Comparison of ENCODE assay signal across 9 cellular contexts in the genomic region with DNA sequence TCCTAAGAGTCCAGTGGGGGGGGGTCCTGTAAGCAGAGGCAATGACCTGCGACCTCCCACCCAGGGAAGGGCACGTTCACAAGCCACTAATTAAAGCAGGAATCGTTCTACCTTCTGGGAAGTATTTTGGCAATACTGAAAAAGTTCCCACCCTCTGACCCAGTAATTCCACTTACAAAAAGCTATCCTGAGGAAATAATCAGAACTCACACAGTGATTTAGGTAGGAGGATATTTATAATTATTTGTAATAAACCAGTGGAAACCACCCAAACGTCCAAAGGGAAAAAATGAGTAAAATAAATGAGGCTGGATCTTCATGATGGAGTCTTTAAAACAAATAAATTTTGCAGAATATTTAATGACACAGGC. TPM values are rescaled to one million over a fixed set of nuclear protein-coding genes. Genes with fewer than 3 reads are reported as not detected.
DNase-seq lines count a peak whose midpoint lies in the region; ATAC-seq and TF ChIP-seq lines count a peak whose summit lies in the region.
"Had no signal": no experiment of that assay in that cellular context is flagged by ENCODE, and none has a peak within 500 bp of the region (broad histone marks: within the 10 kb centered on the region; RNA-seq: fewer than 3 reads in every experiment).

No MANE protein-coding gene starts in this region.

- H2AFZ ChIP-seq in HCT116 (ENCODE audit: low read depth, low read length, poor library complexity, severe bottlenecking), result no peak overlapping the region

- no peak overlapping the region for H3K4me2 ChIP-seq in HCT116 (ENCODE audit: low read length)

- H4K20me1 ChIP-seq in HCT116 (ENCODE audit: insufficient read depth), result no peaks in the 10 kb centered on the region

- H3K27ac Mint-ChIP-seq in activated T-helper 17 cell treated with anti-CD3 and anti-CD28 coated beads, Interleukin-2, amount 50 U/mL, for 72 hours, result no peak overlapping the region

- H3K27ac ChIP-seq in HCT116 (ENCODE audit: low read depth, low read length) (peak overlapping the region; percentile 12; the same call in 1 of the 2 replicates), brain microvascular endothelial cell (peak overlapping the region; percentile 94), lower lobe of right lung (peak overlapping the region; percentile 78), spleen (peak overlapping the region in 7 of 8 donors; percentile 65 to 79 (median 75))

- CTCF ChIA-PET in HCT116 (lab: Charles Lee), result interaction anchor here (1.3 to 2.8 kb wide), 3 partner anchors 117 to 138 kb away, joined by 3 to 54 read pairs (median 9); no protein-coding TSS in a partner anchor

- H3K9me3 ChIP-seq in HCT116 (ENCODE audit: control insufficient read depth in 1 of 2, insufficient read depth in 1 of 2, low read depth in 1 of 2, low read length in 2 of 2), result no peaks in the 10 kb centered on the region
- no peaks in the 10 kb centered on the region for H3K9me3 ChIP-seq in lower lobe of right lung
- H3K9me3 ChIP-seq in spleen, result peaks cover 0 to 4% (median 0%) of the 10 kb centered on the region in 8 donors

- RAD21 ChIA-PET in HCT116 (lab: Charles Lee; ENCODE audit: low non-redundant PET in 1 of 2, low total read pairs in 2 of 2, uncharacterized antibody in 2 of 2, unreplicated experiment in 2 of 2), result no interaction called here

- H3K36me3 Mint-ChIP-seq in activated T-helper 17 cell treated with anti-CD3 and anti-CD28 coated beads, Interleukin-2, amount 50 U/mL, for 72 hours (ENCODE audit: low read depth), result peaks cover 96% of the 10 kb centered on the region

- no peaks in the 10 kb centered on the region for H3K9me2 ChIP-seq in HCT116 (ENCODE audit: insufficient read depth)

- peaks cover 38% of the 10 kb centered on the region for H3K79me2 ChIP-seq in HCT116 (ENCODE audit: insufficient read depth, low read length)

- H3K27me3 ChIP-seq in HCT116 (ENCODE audit: insufficient read depth, low read length) (no peaks in the 10 kb centered on the region), brain microvascular endothelial cell (replicated peaks) (no peaks in the 10 kb centered on the region), lower lobe of right lung (ENCODE audit: low read depth) (no peaks in the 10 kb centered on the region), spleen (replicated peaks in 1 of 7) (no peaks in the 10 kb centered on the region)

- 57 to 75% (median 69%) methylated on average over 4 of the region's 4 CpGs for WGBS in spleen, 5 donors

- H3K36me3 ChIP-seq in HCT116 (ENCODE audit: control insufficient read depth in 1 of 2, insufficient read depth in 2 of 2, low read length in 2 of 2) (peaks cover 64 to 87% of the 10 kb centered on the region in 2 experiments), brain microvascular endothelial cell (replicated peaks) (peaks cover 63% of the 10 kb centered on the region), lower lobe of right lung (peaks cover 90% of the 10 kb centered on the region), spleen (peaks cover 4 to 94% (median 75%) of the 10 kb centered on the region in 6 donors)

- TF ChIP-seq CTCF in HCT116 (IDR thresholded peaks at IDR 0.05 in 2 of 3, conservative IDR thresholded peaks at IDR 0.05 in 1 of 3; ENCODE audit: borderline replicate concordance in 1 of 3, insufficient read depth in 1 of 3, low read depth in 2 of 3, low read length in 2 of 3), result no peak
- no peak for TF ChIP-seq CTCF in brain microvascular endothelial cell (IDR thresholded peaks at IDR 0.05; ENCODE audit: low read depth, low read length, missing control alignments)
- no peak for TF ChIP-seq CTCF in lower lobe of right lung (IDR thresholded peaks at IDR 0.05)
- TF ChIP-seq CTCF in spleen (IDR thresholded peaks at IDR 0.05 in 8 of 11, conservative IDR thresholded peaks at IDR 0.05 in 3 of 11), result no peak

- no peaks in the 10 kb centered on the region for H3K9me3 Mint-ChIP-seq in activated T-helper 17 cell treated with anti-CD3 and anti-CD28 coated beads, Interleukin-2, amount 50 U/mL, for 72 hours

- TF ChIP-seq POLR2A in HCT116 (IDR thresholded peaks at IDR 0.05; ENCODE audit: borderline replicate concordance, extremely low read depth, insufficient read depth, insufficient read length), result no peak
- no peak for TF ChIP-seq POLR2A in spleen (IDR thresholded peaks at IDR 0.05)

- POLR2A ChIA-PET in HCT116 (lab: Charles Lee), result interaction anchor here (0.6 kb wide), 1 partner anchor 152 kb away, joined by 4 read pairs; no protein-coding TSS in a partner anchor

- BruUV-seq in HCT116 (replicated peaks; lab: Mats Ljungman, UMichigan), result no TSS peak

- no peak for TF ChIP-seq RAD21 in HCT116 (IDR thresholded peaks at IDR 0.05; ENCODE audit: low read depth)

- H3K4me1 Mint-ChIP-seq in activated T-helper 17 cell treated with anti-CD3 and anti-CD28 coated beads, Interleukin-2, amount 50 U/mL, for 72 hours, result no peaks in the 10 kb centered on the region

- ATAC-seq in HCT116 (no peak), lower lobe of right lung (no peak), GM21717 (IDR thresholded peaks at IDR 0.05; ENCODE audit: unreplicated experiment) (no peak)
- ATAC-seq in activated T-helper 17 cell treated with anti-CD3 and anti-CD28 coated beads, Interleukin-2, amount 50 U/mL, for 72 hours (replicated peaks), result no peak

- H3K4me3 ChIP-seq in HCT116 (replicated peaks in 1 of 2; ENCODE audit: low read depth in 1 of 2, low read length in 2 of 2) (no peak overlapping the region), brain microvascular endothelial cell (ENCODE audit: low read depth, low read length) (no peak overlapping the region), lower lobe of right lung (no peak overlapping the region), spleen (no peak overlapping the region)

- H3K9ac ChIP-seq in HCT116 (ENCODE audit: low read length), result no peak overlapping the region; the same call in 1 of the 2 replicates

- no peak for DNase-seq in HCT116 (ENCODE audit: low read depth, low spot score)
- DNase-seq in brain microvascular endothelial cell, result no peak
- DNase-seq in lower lobe of right lung, result no peak
- no peak for DNase-seq in spleen
- no peak for DNase-seq in cortex of kidney (lab: John Stamatoyannopoulos, UW)
- no peak for DNase-seq in NCI-H748 (lab: John Stamatoyannopoulos, UW; ENCODE audit: unreplicated experiment)
- DNase-seq: activated effector memory CD4-positive, alpha-beta T cell treated with anti-CD3 and anti-CD28 coated beads, Interleukin-2, amount 50 U/mL, for 16 hours had no signal

- H3K4me1 ChIP-seq in HCT116 (ENCODE audit: control insufficient read depth in 1 of 2, insufficient read depth in 2 of 2, low read length in 2 of 2) (peaks cover 6 to 11% of the 10 kb centered on the region in 2 experiments; a peak in 3 of 4 replicates), lower lobe of right lung (peaks cover 38% of the 10 kb centered on the region), spleen (peaks cover 10 to 47% (median 34%) of the 10 kb centered on the region in 6 donors)

- in situ Hi-C loops in brain microvascular endothelial cell (cut with HindIII; ENCODE audit: low pct_ligation_motif_present, low sequenced_read_pairs), result no loop called here

- H3K4me3 Mint-ChIP-seq in activated T-helper 17 cell treated with anti-CD3 and anti-CD28 coated beads, Interleukin-2, amount 50 U/mL, for 72 hours, result no peak overlapping the region

- no peaks in the 10 kb centered on the region for H3K27me3 Mint-ChIP-seq in activated T-helper 17 cell treated with anti-CD3 and anti-CD28 coated beads, Interleukin-2, amount 50 U/mL, for 72 hours

- intact Hi-C loops in HCT116 (cut with micrococcal nuclease) (loop anchor here (1.0 to 10.0 kb wide), 4 partner anchors 137 to 292 kb away; a partner anchor contains a TSS), lower lobe of right lung (cut with DNase I) (loop anchor here (5.0 kb wide), 1 partner anchor 135 kb away; no protein-coding TSS in a partner anchor), spleen (cut with DNase I; ENCODE audit: low total_unique reads) (loop anchor here (5.0 to 10.0 kb wide), 3 partner anchors 140 to 235 kb away; no protein-coding TSS in a partner anchor)

TF ChIP-seq in HCT116, 20 proteins besides CTCF, POLR2A, EP300 and RAD21 (continues in another document):
- TF ChIP-seq ZFX (IDR thresholded peaks at IDR 0.05), result no peak
- no peak for TF ChIP-seq EZH2phosphoT487 (IDR thresholded peaks at IDR 0.05; ENCODE audit: borderline replicate concordance)
- no peak for TF ChIP-seq ZNF274 (IDR thresholded peaks at IDR 0.05; ENCODE audit: low read depth, low read length)
- no peak for TF ChIP-seq EZH2 (IDR thresholded peaks at IDR 0.05)
- TF ChIP-seq JUND (IDR thresholded peaks at IDR 0.05), result no peak
- no peak for TF ChIP-seq SRF (IDR thresholded peaks at IDR 0.05; ENCODE audit: low read depth)
- TF ChIP-seq, protein P1, sequence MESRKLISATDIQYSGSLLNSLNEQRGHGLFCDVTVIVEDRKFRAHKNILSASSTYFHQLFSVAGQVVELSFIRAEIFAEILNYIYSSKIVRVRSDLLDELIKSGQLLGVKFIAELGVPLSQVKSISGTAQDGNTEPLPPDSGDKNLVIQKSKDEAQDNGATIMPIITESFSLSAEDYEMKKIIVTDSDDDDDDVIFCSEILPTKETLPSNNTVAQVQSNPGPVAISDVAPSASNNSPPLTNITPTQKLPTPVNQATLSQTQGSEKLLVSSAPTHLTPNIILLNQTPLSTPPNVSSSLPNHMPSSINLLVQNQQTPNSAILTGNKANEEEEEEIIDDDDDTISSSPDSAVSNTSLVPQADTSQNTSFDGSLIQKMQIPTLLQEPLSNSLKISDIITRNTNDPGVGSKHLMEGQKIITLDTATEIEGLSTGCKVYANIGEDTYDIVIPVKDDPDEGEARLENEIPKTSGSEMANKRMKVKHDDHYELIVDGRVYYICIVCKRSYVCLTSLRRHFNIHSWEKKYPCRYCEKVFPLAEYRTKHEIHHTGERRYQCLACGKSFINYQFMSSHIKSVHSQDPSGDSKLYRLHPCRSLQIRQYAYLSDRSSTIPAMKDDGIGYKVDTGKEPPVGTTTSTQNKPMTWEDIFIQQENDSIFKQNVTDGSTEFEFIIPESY (IDR thresholded peaks at IDR 0.05; ENCODE audit: extremely low read depth, insufficient replicate concordance, low read length), result no peak

RNA-seq across cellular contexts. Expression of a gene that starts 54.7 kb away (rescaled TPM):
- total RNA-seq in HCT116 (2021; ENCODE audit: unreplicated experiment) (83.3 TPM), lower lobe of right lung (45.6 TPM), spleen (10 to 100 TPM; 32.2 to 71.3 (median 47.8) TPM)
- polyA plus RNA-seq in HCT116 (2012), result 35.7 and 37.1 TPM in 2 replicates
- 1 to 10 TPM; 1.7 to 8.6 (median 2.7) TPM for polyA plus RNA-seq in spleen
- 10 to 100 TPM; 60.8 to 95.4 TPM for total RNA-seq in activated T-helper 17 cell treated with anti-CD3 and anti-CD28 coated beads, Interleukin-2, amount 50 U/mL, for 72 hours

Comparison
In these comparisons a context has a peak if more than half of its experiments do, and no peak if none do; other contexts are left out.
1. H3K27ac ChIP-seq: peak in every context shown above with its lines; median percentile 94 in brain microvascular endothelial cell; 78 in lower lobe of right lung; 75 in spleen; 12 in HCT116.